ENCODE assay signal across 23 cellular contexts in the genomic region with DNA sequence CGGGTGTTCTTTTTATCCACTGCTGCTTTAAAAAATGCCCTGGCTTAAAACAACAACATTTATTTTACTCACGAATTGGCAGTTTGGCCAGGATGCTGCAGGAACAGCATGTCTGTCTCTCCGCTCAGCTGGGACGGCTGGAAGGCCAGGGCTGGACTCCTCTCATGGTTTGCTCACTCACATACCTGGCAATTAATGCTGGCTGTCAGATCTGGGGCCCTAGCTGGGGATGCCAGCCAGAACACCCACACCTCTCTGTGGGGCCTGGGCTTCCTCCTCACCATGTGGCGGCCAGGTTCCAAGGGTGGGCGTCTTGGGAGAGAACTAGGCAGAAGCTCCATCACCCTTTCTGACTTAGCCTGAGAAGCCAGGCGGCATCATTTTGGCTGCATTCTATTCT.
DNase-seq lines count a peak whose midpoint lies in the region; ATAC-seq and TF ChIP-seq lines count a peak whose summit lies in the region.
"Had no signal": no experiment of that assay in that cellular context is flagged by ENCODE, and none has a peak within 500 bp of the region (broad histone marks: within the 10 kb centered on the region; RNA-seq: fewer than 3 reads in every experiment).

No MANE protein-coding gene starts in this region.

- H3K9me2 ChIP-seq in GM23248 (ENCODE audit: insufficient read depth), result no peaks in the 10 kb centered on the region
- H3K9me2 ChIP-seq: SK-N-SH had no signal

- H4K20me1 ChIP-seq in GM23248 (ENCODE audit: insufficient read depth), result no peaks in the 10 kb centered on the region
- H4K20me1 ChIP-seq: BLaER1 treated with 17β-estradiol and CSF1 and Interleukin-3, amounts not matched to agents 10 nM and 100 nM had no signal

- H3K9ac ChIP-seq in GM23248, result no peak overlapping the region
- H3K9ac ChIP-seq: BLaER1 treated with 17β-estradiol and CSF1 and Interleukin-3, amounts not matched to agents 10 nM and 100 nM; SK-N-SH had no signal

- H3K9me3 ChIP-seq in GM23248 (ENCODE audit: low read depth), result no peaks in the 10 kb centered on the region
- no peaks in the 10 kb centered on the region for H3K9me3 ChIP-seq in ascending aorta
- H3K9me3 ChIP-seq: BLaER1 treated with 17β-estradiol and CSF1 and Interleukin-3, amounts not matched to agents 10 nM and 100 nM; SK-N-SH had no signal

- ATAC-seq in HG02840 (IDR thresholded peaks at IDR 0.05; ENCODE audit: low FRiP score, unreplicated experiment) (no peak), foreskin keratinocyte (no peak), GM18517 (IDR thresholded peaks at IDR 0.05; ENCODE audit: unreplicated experiment) (no peak)
- ATAC-seq: CD8-positive, alpha-beta T cell; HepG2 had no signal

- intact Hi-C loops in ascending aorta (cut with DNase I), result loop anchor here (2.0 to 5.0 kb wide), 4 partner anchors 233 to 468 kb away; no protein-coding TSS in a partner anchor

- no peaks in the 10 kb centered on the region for H3K79me2 ChIP-seq in GM23248 (ENCODE audit: insufficient read depth)

- H3K4me2 ChIP-seq in GM23248 (ENCODE audit: unreplicated experiment), result no peak overlapping the region
- H3K4me2 ChIP-seq: BLaER1 treated with 17β-estradiol and CSF1 and Interleukin-3, amounts not matched to agents 10 nM and 100 nM; SK-N-SH had no signal

- H3K36me3 ChIP-seq in GM23248 (ENCODE audit: low read depth), result no peaks in the 10 kb centered on the region
- no peaks in the 10 kb centered on the region for H3K36me3 ChIP-seq in ascending aorta
- H3K36me3 ChIP-seq: BLaER1 treated with 17β-estradiol and CSF1 and Interleukin-3, amounts not matched to agents 10 nM and 100 nM had no signal

- TF ChIP-seq CTCF in ascending aorta (IDR thresholded peaks at IDR 0.05) (no peak), foreskin keratinocyte (conservative IDR thresholded peaks at IDR 0.05) (no peak)

- H2AFZ ChIP-seq in GM23248, result no peak overlapping the region; the same call in 1 of the 2 replicates

- peaks cover 14% of the 10 kb centered on the region for H3K4me1 ChIP-seq in GM23248 (ENCODE audit: insufficient read depth)
- peaks cover 3 to 24% of the 10 kb centered on the region in 2 donors for H3K4me1 ChIP-seq in ascending aorta
- H3K4me1 ChIP-seq in foreskin keratinocyte, result no peaks in the 10 kb centered on the region
- H3K4me1 ChIP-seq: BLaER1 treated with 17β-estradiol and CSF1 and Interleukin-3, amounts not matched to agents 10 nM and 100 nM had no signal

- H3K27me3 ChIP-seq in GM23248 (replicated peaks; ENCODE audit: insufficient read depth), result no peaks in the 10 kb centered on the region
- H3K27me3 ChIP-seq in ascending aorta, result no peaks in the 10 kb centered on the region
- H3K27me3 ChIP-seq in foreskin keratinocyte, result peaks cover 8% of the 10 kb centered on the region
- H3K27me3 ChIP-seq: BLaER1 treated with 17β-estradiol and CSF1 and Interleukin-3, amounts not matched to agents 10 nM and 100 nM had no signal

- DNase-seq in GM23248 (peak; percentile 47), ascending aorta (ENCODE audit: low spot score in 2 of 2) (peak in 1 of 2 donors; percentile 77), occipital lobe (lab: John Stamatoyannopoulos, UW) (peak; percentile 20), NCI-H446 treated with DMSO at 0.1 percent for 48 hours (lab: John Stamatoyannopoulos, UW) (no peak), foreskin keratinocyte (no peak)
- DNase-seq: Calu3; CD8-positive, alpha-beta T cell; DMS153; HFFc6; KBM-7; NCI-H1092; NCI-H1436; NCI-H187 treated with DMSO at 0.1 percent for 48 hours; NCI-H2107; NCI-H69; SIG-M5; SK-N-SH had no signal

- H3K4me3 ChIP-seq in GM23248 (no peak overlapping the region), ascending aorta (no peak overlapping the region)
- H3K4me3 ChIP-seq: BLaER1 treated with 17β-estradiol and CSF1 and Interleukin-3, amounts not matched to agents 10 nM and 100 nM had no signal

- H3F3A ChIP-seq in GM23248 (ENCODE audit: insufficient read depth), result peaks cover 6% of the 10 kb centered on the region; the same call in 1 of the 2 replicates

- in situ Hi-C loops in GM23248 (cut with MboI), result no loop called here

- H3K27ac ChIP-seq in GM23248, result no peak overlapping the region
- peak overlapping the region; percentile 84 to 87 for H3K27ac ChIP-seq in ascending aorta
- no peak overlapping the region for H3K27ac ChIP-seq in foreskin keratinocyte
- H3K27ac ChIP-seq: BLaER1 treated with 17β-estradiol and CSF1 and Interleukin-3, amounts not matched to agents 10 nM and 100 nM; HL-60; RWPE1 had no signal

- WGBS in GM23248 (ENCODE audit: low coverage in 1 of 2, low lambda C conversion rate in 2 of 2, missing lambda C conversion rate in 2 of 2), 2 experiments, result 19 to 27% methylated on average over 7 of the region's 7 CpGs

Comparison
In these comparisons a context has a peak if more than half of its experiments do, and no peak if none do; other contexts are left out.
1. DNase-seq: peak in GM23248 (single experiment) and occipital lobe (single experiment); none in NCI-H446 treated with DMSO at 0.1 percent for 48 hours (single experiment) and foreskin keratinocyte (0 of 2).
2. H3K27ac ChIP-seq: peak in ascending aorta (2 of 2); none in GM23248 (single experiment) and foreskin keratinocyte (single experiment).